ENCODE assay signal across 8 cellular contexts in the genomic region with DNA sequence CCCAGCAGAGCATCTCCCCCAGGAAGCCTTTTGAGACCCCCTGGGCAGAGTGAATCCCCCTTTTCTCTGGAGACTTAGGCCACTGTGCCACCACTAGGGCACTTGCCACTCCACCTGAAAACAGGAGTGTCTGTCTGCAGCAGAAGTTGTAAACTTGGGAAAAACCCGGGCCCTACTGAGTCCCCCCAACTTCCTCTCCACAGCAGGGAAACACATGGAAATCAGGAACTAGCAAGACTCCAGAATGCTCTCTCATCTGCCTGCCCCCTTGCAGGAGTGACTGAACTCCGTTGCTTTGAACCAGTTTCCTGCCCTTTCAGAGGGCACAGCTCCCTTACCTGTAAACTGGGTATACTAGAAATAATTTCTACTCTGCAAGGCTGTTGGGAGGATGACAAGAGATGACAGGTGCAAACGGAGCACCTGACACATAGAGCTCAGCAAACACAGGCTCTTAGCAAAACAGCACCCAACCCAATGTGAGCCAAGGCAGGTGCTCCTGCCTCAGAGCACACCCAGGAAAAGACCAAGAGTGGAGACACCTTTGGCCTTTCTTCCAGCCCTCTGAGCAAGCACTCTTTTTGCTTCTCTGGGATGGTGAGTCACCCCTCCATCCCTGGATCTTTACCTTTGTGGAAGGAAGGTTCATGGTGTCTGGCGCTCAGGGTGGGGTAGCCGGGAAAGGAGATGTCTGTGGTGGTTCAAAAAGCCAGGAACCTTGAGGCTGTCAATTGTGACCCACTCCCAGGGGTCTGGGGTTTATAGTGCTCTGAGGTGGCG. TPM values are rescaled to one million over a fixed set of nuclear protein-coding genes. Genes with fewer than 3 reads are reported as not detected.
DNase-seq lines count a peak whose midpoint lies in the region; ATAC-seq and TF ChIP-seq lines count a peak whose summit lies in the region.

A gene with protein sequence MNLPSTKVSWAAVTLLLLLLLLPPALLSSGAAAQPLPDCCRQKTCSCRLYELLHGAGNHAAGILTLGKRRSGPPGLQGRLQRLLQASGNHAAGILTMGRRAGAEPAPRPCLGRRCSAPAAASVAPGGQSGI (minus strand): TSS at position 736 of the 780 bp plus-strand sequence. CDS start 87 bp downstream, at position 649.

- H3K9me2 ChIP-seq in SK-N-SH = no peaks in the 10 kb centered on the region

- CTCF ChIA-PET in SK-N-SH (lab: Yijun Ruan, JAX) = interaction anchor here (0.7 to 2.1 kb wide), 8 partner anchors 9 to 218 kb away, joined by 3 to 10 read pairs (median 3); a partner anchor contains a TSS

- H3K4me3 ChIP-seq in SK-N-SH (ENCODE audit: low read depth in 2 of 2, low read length in 1 of 2) (peak within 1 kb of the TSS in 1 of 2 experiments; percentile 41; a peak in 1 of 4 replicates), iPS-15b (ENCODE audit: low read depth, low read length) (peak within 1 kb of the TSS; percentile 74)

- no peak for TF ChIP-seq CTCF in SK-N-SH (IDR thresholded peaks at IDR 0.05)

- H3K27me3 Mint-ChIP-seq in stimulated activated naive CD8-positive, alpha-beta T cell treated with anti-CD3 and anti-CD28 coated beads, Interleukin-15, amount 100 ng/mL, for 72 hours = peaks cover 32% of the 10 kb centered on the region

- H3K4me2 ChIP-seq in SK-N-SH = peak within 1 kb of the TSS; percentile 56; the same call in 1 of the 2 replicates

- ATAC-seq in SK-N-SH treated with all-trans-retinoic acid at 6 μM for 48 hours = no peak
- no peak for ATAC-seq in stimulated activated naive CD8-positive, alpha-beta T cell treated with anti-CD3 and anti-CD28 coated beads, Interleukin-15, amount 100 ng/mL, for 72 hours
- no peak for ATAC-seq in HG03095 (IDR thresholded peaks at IDR 0.05; ENCODE audit: unreplicated experiment)

- POLR2A ChIA-PET in SK-N-SH (lab: Yijun Ruan, JAX) = interaction anchor here (3.2 kb wide), 1 partner anchor 9 kb away, joined by 12 read pairs; a partner anchor contains a TSS

- no peak for TF ChIP-seq RAD21 in SK-N-SH (IDR thresholded peaks at IDR 0.05; ENCODE audit: low read length)

- no peak within 1 kb of the TSS for H2AFZ ChIP-seq in SK-N-SH (ENCODE audit: low read depth)

- no peaks in the 10 kb centered on the region for H3K27me3 ChIP-seq in SK-N-SH (ENCODE audit: insufficient read depth)
- H3K27me3 ChIP-seq in iPS-15b (ENCODE audit: control insufficient read depth, insufficient read depth, low read length) = peaks cover 42% of the 10 kb centered on the region

- H4K20me1 ChIP-seq in SK-N-SH (ENCODE audit: insufficient read depth) = no peaks in the 10 kb centered on the region

- TF ChIP-seq EP300 in SK-N-SH (IDR thresholded peaks at IDR 0.05; ENCODE audit: borderline replicate concordance in 1 of 2, low read depth in 1 of 2, low read length in 1 of 2) = no peak

- peaks cover 59% of the 10 kb centered on the region for H3K4me1 Mint-ChIP-seq in stimulated activated naive CD8-positive, alpha-beta T cell treated with anti-CD3 and anti-CD28 coated beads, Interleukin-15, amount 100 ng/mL, for 72 hours

- peak within 1 kb of the TSS; percentile 40 to 63 for H3K27ac Mint-ChIP-seq in stimulated activated naive CD8-positive, alpha-beta T cell treated with anti-CD3 and anti-CD28 coated beads, Interleukin-15, amount 100 ng/mL, for 72 hours

- peak within 1 kb of the TSS; percentile 87 to 93 for H3K4me3 Mint-ChIP-seq in stimulated activated naive CD8-positive, alpha-beta T cell treated with anti-CD3 and anti-CD28 coated beads, Interleukin-15, amount 100 ng/mL, for 72 hours

- DNase-seq in SK-N-SH (no peak), SK-N-DZ (ENCODE audit: low spot score) (peak; percentile 73), Kasumi-1 (lab: John Stamatoyannopoulos, UW) (no peak), AG08395 (ENCODE audit: low spot score) (no peak)
- DNase-seq in stimulated activated naive CD8-positive, alpha-beta T cell treated with anti-CD3 and anti-CD28 coated beads, Interleukin-15, amount 100 ng/mL, for 72 hours = no peak

- no peaks in the 10 kb centered on the region for H3K36me3 ChIP-seq in SK-N-SH (replicated peaks in 1 of 2; ENCODE audit: control insufficient read depth in 1 of 2, insufficient read depth in 2 of 2, low read length in 1 of 2)
- no peaks in the 10 kb centered on the region for H3K36me3 ChIP-seq in iPS-15b (ENCODE audit: control insufficient read depth, insufficient read depth, low read length)

- H3K79me2 ChIP-seq in SK-N-SH (ENCODE audit: insufficient read depth) = no peaks in the 10 kb centered on the region

- no peak within 1 kb of the TSS for H3K27ac ChIP-seq in SK-N-SH (ENCODE audit: low read depth in 2 of 2, low read length in 1 of 2)

- no peaks in the 10 kb centered on the region for H3K9me3 Mint-ChIP-seq in stimulated activated naive CD8-positive, alpha-beta T cell treated with anti-CD3 and anti-CD28 coated beads, Interleukin-15, amount 100 ng/mL, for 72 hours

- H3F3A ChIP-seq in SK-N-SH (replicated peaks; ENCODE audit: insufficient read depth) = peaks cover 11% of the 10 kb centered on the region

- 95% methylated on average over 5 of the region's 6 CpGs for WGBS in SK-N-SH (ENCODE audit: low lambda C conversion rate)

- H3K4me1 ChIP-seq in SK-N-SH (ENCODE audit: control insufficient read depth in 1 of 2, insufficient read depth in 2 of 2, low read depth in 1 of 2, low read length in 1 of 2) (peaks cover 4 to 15% of the 10 kb centered on the region in 2 experiments; a peak in 2 of 4 replicates), iPS-15b (ENCODE audit: control insufficient read depth, insufficient read depth, low read length) (peaks cover 7% of the 10 kb centered on the region)

- no peak within 1 kb of the TSS for H3K9ac ChIP-seq in SK-N-SH
- H3K9ac ChIP-seq in iPS-15b (ENCODE audit: low read depth, low read length) = no peak within 1 kb of the TSS

- H3K9me3 ChIP-seq in SK-N-SH = no peaks in the 10 kb centered on the region
- no peaks in the 10 kb centered on the region for H3K9me3 ChIP-seq in iPS-15b (ENCODE audit: control insufficient read depth, insufficient read depth, low read length)

TF ChIP-seq in SK-N-SH, 30 proteins besides CTCF, POLR2A, EP300 and RAD21 (continues in another document):
- TF ChIP-seq CHD2 (IDR thresholded peaks at IDR 0.05; ENCODE audit: low read length, partially characterized antibody) (no peak), FOXM1 (IDR thresholded peaks at IDR 0.05; ENCODE audit: low read depth) (no peak), YY1 (IDR thresholded peaks at IDR 0.05; ENCODE audit: low read depth) (no peak), EZH2phosphoT487 (IDR thresholded peaks at IDR 0.05; ENCODE audit: borderline replicate concordance, low read depth) (no peak), NRF1 (IDR thresholded peaks at IDR 0.05; ENCODE audit: low read depth, low read length) (no peak)
- TF ChIP-seq, protein P1, sequence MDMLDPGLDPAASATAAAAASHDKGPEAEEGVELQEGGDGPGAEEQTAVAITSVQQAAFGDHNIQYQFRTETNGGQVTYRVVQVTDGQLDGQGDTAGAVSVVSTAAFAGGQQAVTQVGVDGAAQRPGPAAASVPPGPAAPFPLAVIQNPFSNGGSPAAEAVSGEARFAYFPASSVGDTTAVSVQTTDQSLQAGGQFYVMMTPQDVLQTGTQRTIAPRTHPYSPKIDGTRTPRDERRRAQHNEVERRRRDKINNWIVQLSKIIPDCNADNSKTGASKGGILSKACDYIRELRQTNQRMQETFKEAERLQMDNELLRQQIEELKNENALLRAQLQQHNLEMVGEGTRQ (IDR thresholded peaks at IDR 0.05; ENCODE audit: borderline replicate concordance, low read depth, low read length) = no peak
- TF ChIP-seq, protein P2, sequence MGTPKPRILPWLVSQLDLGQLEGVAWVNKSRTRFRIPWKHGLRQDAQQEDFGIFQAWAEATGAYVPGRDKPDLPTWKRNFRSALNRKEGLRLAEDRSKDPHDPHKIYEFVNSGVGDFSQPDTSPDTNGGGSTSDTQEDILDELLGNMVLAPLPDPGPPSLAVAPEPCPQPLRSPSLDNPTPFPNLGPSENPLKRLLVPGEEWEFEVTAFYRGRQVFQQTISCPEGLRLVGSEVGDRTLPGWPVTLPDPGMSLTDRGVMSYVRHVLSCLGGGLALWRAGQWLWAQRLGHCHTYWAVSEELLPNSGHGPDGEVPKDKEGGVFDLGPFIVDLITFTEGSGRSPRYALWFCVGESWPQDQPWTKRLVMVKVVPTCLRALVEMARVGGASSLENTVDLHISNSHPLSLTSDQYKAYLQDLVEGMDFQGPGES (IDR thresholded peaks at IDR 0.05; ENCODE audit: low read depth, low read length) = no peak

TF ChIP-seq in SK-N-SH treated with all-trans-retinoic acid at 6 μM for 48 hours, 23 proteins besides CTCF, POLR2A, EP300 and RAD21 (continues in another document):
- TF ChIP-seq PPARA (CRISPR knock-in tag; IDR thresholded peaks at IDR 0.05; ENCODE audit: borderline replicate concordance) = no peak
- TF ChIP-seq, protein P3, sequence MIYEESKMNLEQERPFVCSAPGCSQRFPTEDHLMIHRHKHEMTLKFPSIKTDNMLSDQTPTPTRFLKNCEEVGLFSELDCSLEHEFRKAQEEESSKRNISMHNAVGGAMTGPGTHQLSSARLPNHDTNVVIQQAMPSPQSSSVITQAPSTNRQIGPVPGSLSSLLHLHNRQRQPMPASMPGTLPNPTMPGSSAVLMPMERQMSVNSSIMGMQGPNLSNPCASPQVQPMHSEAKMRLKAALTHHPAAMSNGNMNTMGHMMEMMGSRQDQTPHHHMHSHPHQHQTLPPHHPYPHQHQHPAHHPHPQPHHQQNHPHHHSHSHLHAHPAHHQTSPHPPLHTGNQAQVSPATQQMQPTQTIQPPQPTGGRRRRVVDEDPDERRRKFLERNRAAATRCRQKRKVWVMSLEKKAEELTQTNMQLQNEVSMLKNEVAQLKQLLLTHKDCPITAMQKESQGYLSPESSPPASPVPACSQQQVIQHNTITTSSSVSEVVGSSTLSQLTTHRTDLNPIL (CRISPR knock-in tag; IDR thresholded peaks at IDR 0.05; ENCODE audit: low read depth) = no peak
- TF ChIP-seq RARB (CRISPR knock-in tag; IDR thresholded peaks at IDR 0.05) = no peak
- TF ChIP-seq, protein P4, sequence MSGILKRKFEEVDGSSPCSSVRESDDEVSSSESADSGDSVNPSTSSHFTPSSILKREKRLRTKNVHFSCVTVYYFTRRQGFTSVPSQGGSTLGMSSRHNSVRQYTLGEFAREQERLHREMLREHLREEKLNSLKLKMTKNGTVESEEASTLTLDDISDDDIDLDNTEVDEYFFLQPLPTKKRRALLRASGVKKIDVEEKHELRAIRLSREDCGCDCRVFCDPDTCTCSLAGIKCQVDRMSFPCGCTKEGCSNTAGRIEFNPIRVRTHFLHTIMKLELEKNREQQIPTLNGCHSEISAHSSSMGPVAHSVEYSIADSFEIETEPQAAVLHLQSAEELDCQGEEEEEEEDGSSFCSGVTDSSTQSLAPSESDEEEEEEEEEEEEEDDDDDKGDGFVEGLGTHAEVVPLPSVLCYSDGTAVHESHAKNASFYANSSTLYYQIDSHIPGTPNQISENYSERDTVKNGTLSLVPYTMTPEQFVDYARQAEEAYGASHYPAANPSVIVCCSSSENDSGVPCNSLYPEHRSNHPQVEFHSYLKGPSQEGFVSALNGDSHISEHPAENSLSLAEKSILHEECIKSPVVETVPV (CRISPR knock-in tag; IDR thresholded peaks at IDR 0.05) = no peak
- no peak for TF ChIP-seq SNAI2 (CRISPR knock-in tag; IDR thresholded peaks at IDR 0.05)

RNA-seq across cellular contexts. Expression of the gene that starts here (rescaled TPM):
- not detected in 2 replicates for polyA plus RNA-seq in SK-N-SH (2012; rRNA removed)
- not detected in 2 replicates for polyA plus RNA-seq in SK-N-SH (2012; cell fraction: cytosol; rRNA removed)
- polyA plus RNA-seq in SK-N-SH (2012; cell fraction: nucleus; rRNA removed) = not detected in 2 replicates
- 5.2 and 24.4 TPM in 2 replicates for polyA plus RNA-seq in SK-N-DZ (2014; cell fraction: cytosol; rRNA removed)
- 3.8 and 17.4 TPM in 2 replicates for polyA plus RNA-seq in SK-N-DZ (2014; cell fraction: nucleus; rRNA removed)
